ENCODE assay signal across 8 cellular contexts in genomic region chr11:120324932-120325810, GRCh38. TPM values are rescaled to one million over a fixed set of nuclear protein-coding genes. Genes with fewer than 3 reads are reported as not detected.
DNase-seq lines count a peak whose midpoint lies in the region; ATAC-seq, FAIRE-seq and TF ChIP-seq lines count a peak whose summit lies in the region.

Gene TLCD5 (plus strand): TSS chr11:120325299. CDS start chr11:120327442, 2,143 bp downstream.

- H3K36me3 Mint-ChIP-seq in T-helper 17 cell (ENCODE audit: low read depth) = no peaks in the 10 kb centered on the region

- peaks cover 29% of the 10 kb centered on the region for H3K4me1 Mint-ChIP-seq in T-helper 17 cell

- peaks cover 58% of the 10 kb centered on the region for H3K27me3 Mint-ChIP-seq in T-helper 17 cell

- H3K27ac Mint-ChIP-seq in T-helper 17 cell = peak within 1 kb of the TSS; percentile 57

- H3K9me3 ChIP-seq in T-helper 17 cell (ENCODE audit: control insufficient read depth, low read length, poor library complexity, severe bottlenecking) = no peaks in the 10 kb centered on the region
- H3K9me3 ChIP-seq in kidney (ENCODE audit: control insufficient read depth in 1 of 2, low read length in 2 of 2) = no peaks in the 10 kb centered on the region

- peak within 1 kb of the TSS; percentile 88 for H3K4me3 Mint-ChIP-seq in T-helper 17 cell

- H3K36me3 ChIP-seq in kidney (ENCODE audit: control insufficient read depth in 1 of 2, insufficient read depth in 2 of 2, low read length in 2 of 2) = peaks cover 0 to 4% of the 10 kb centered on the region in 2 donors

- peak within 1 kb of the TSS; percentile 84 to 88 for H3K27ac ChIP-seq in kidney (ENCODE audit: low read depth in 2 of 2, low read length in 2 of 2)

- TF ChIP-seq CTCF in kidney (IDR thresholded peaks at IDR 0.05; ENCODE audit: borderline replicate concordance, extremely low read depth, insufficient read depth) = no peak

- DNase-seq in activated CD4-positive, alpha-beta T cell treated with anti-CD3 and anti-CD28 coated beads for 24 hours (ENCODE audit: low read depth in 2 of 2) = peak; percentile 22 to 37
- no peak for DNase-seq in activated CD4-positive, alpha-beta T cell treated with anti-CD3 and anti-CD28 coated beads for 1 hour
- peak; percentile 68 for DNase-seq in M059J (ENCODE audit: low read depth)
- peak in 1 of 3 donors; percentile 19 for DNase-seq in T-helper 17 cell
- DNase-seq in cerebellar cortex (ENCODE audit: low spot score) = peak; percentile 70
- peak; percentile 89 for DNase-seq in kidney
- DNase-seq in stimulated activated CD4-positive, alpha-beta T cell treated with anti-CD3 and anti-CD28 coated beads, Interleukin-12 subunit alpha, Interleukin-12 subunit beta, amount 100 ng/mL, for 4 hours = peak; percentile 38

- intact Hi-C loops in kidney (cut with DNase I) = no loop called here

- H3K4me1 ChIP-seq in kidney (ENCODE audit: control insufficient read depth in 1 of 2, insufficient read depth in 1 of 2, low read depth in 1 of 2, low read length in 2 of 2) = no peaks in the 10 kb centered on the region

- peak within 1 kb of the TSS; percentile 16 to 60 for H3K4me3 ChIP-seq in kidney (ENCODE audit: low read length in 2 of 2)

- ATAC-seq in T-helper 17 cell (peak; percentile 71), HG03565 (IDR thresholded peaks at IDR 0.05; ENCODE audit: unreplicated experiment) (no peak)

- FAIRE-seq in kidney (lab: Jason Lieb, UNC) = no peak

- peak within 1 kb of the TSS; percentile 2 to 51 for H3K9ac ChIP-seq in kidney (ENCODE audit: low read length in 2 of 2)

RNA-seq across cellular contexts. Expression of gene TLCD5, which starts in this region (rescaled TPM):
- 3.7 and 4.8 TPM in 2 replicates for total RNA-seq in M059J (2014; rRNA removed; shearing (Covaris generic))
- under 1 TPM; 0.10 to 0.32 TPM for total RNA-seq in T-helper 17 cell
- 6.0 TPM for total RNA-seq in kidney
- polyA plus RNA-seq in kidney (ENCODE audit: insufficient read depth, low read depth, low replicate concordance) = 4.9 TPM

Comparison
In these comparisons a context has a peak if more than half of its experiments do, and no peak if none do; other contexts are left out.
1. Peak in ATAC-seq in T-helper 17 cell; RNA of the gene not detected or under 1 TPM.